9 cellular contexts compared by ENCODE assay signal in genomic region chr3:42839616-42840015, GRCh38. TPM values are rescaled to one million over a fixed set of nuclear protein-coding genes. Genes with fewer than 3 reads are reported as not detected.
DNase-seq lines count a peak whose midpoint lies in the region; ATAC-seq, FAIRE-seq and TF ChIP-seq lines count a peak whose summit lies in the region.
"Had no signal": no experiment of that assay in that cellular context is flagged by ENCODE, and none has a peak within 500 bp of the region (broad histone marks: within the 10 kb centered on the region; RNA-seq: fewer than 3 reads in every experiment).

No MANE protein-coding gene starts in this region.

- no peak overlapping the region for H2BK20ac ChIP-seq in IMR-90 (ENCODE audit: low read depth, low read length)

- peak overlapping the region; percentile 48; the same call in 1 of the 2 replicates for H3K4me2 ChIP-seq in IMR-90 (ENCODE audit: low read depth, low read length)

- H3K27ac ChIP-seq in IMR-90 (ENCODE audit: insufficient read depth, low read length) = no peak overlapping the region
- H3K27ac ChIP-seq in kidney (ENCODE audit: low read depth in 2 of 2, low read length in 2 of 2) = no peak overlapping the region

- no peak overlapping the region for H2BK120ac ChIP-seq in IMR-90 (ENCODE audit: low read depth, low read length)

- WGBS in IMR-90 (ENCODE audit: extremely low coverage in 2 of 2, insufficient read length in 1 of 2), 2 experiments = 21% methylated on average over 3 of the region's 7 CpGs; no CpG with 5 or more reads in 1 of the 2 experiments

- H3K9ac ChIP-seq in IMR-90 (ENCODE audit: low read depth, low read length) (no peak overlapping the region), kidney (ENCODE audit: low read length in 2 of 2) (no peak overlapping the region)

- H3K56ac ChIP-seq in IMR-90 (ENCODE audit: extremely low read depth, insufficient read depth, low read length) = no peak overlapping the region

- H3K4me1 ChIP-seq in IMR-90 (ENCODE audit: control insufficient read depth, insufficient read depth, low read length) (no peaks in the 10 kb centered on the region), kidney (ENCODE audit: control insufficient read depth in 1 of 2, insufficient read depth in 1 of 2, low read depth in 1 of 2, low read length in 2 of 2) (peaks cover 3 to 8% of the 10 kb centered on the region in 2 donors)

- no peak overlapping the region for H2AK9ac ChIP-seq in IMR-90 (replicated peaks; ENCODE audit: low read depth, low read length, poor library complexity)

- FAIRE-seq in bronchial epithelial cell (lab: Jason Lieb, UNC) = no peak
- no peak for FAIRE-seq in kidney (lab: Jason Lieb, UNC)

- peak; percentile 63 for DNase-seq in activated effector memory CD4-positive, alpha-beta T cell treated with anti-CD3 and anti-CD28 coated beads, Interleukin-2, amount 50 U/mL, for 16 hours
- no peak for DNase-seq in activated effector memory CD4-positive, alpha-beta T cell treated with Interleukin-2 at 50 U/mL for 16 hours
- DNase-seq in IMR-90 = peak; percentile 71
- peak; percentile 74 for DNase-seq in SIG-M5 treated with dmso at 0.1 percent for 504 hours (lab: John Stamatoyannopoulos, UW; ENCODE audit: unreplicated experiment)
- peak; percentile 65 for DNase-seq in bronchial epithelial cell (ENCODE audit: low read depth)
- no peak for DNase-seq in kidney
- DNase-seq in stimulated activated naive CD8-positive, alpha-beta T cell treated with anti-CD3 and anti-CD28 coated beads, Interleukin-15, Interleukin-2, amounts not matched to agents 100 U/mL and 50 U/mL, for 24 hours = peak; percentile 7

- H3K9me3 ChIP-seq in IMR-90 (ENCODE audit: control insufficient read depth, insufficient read depth, low read length) (no peaks in the 10 kb centered on the region), kidney (ENCODE audit: control insufficient read depth in 1 of 2, low read length in 2 of 2) (no peaks in the 10 kb centered on the region)

- H3K36me3 ChIP-seq in IMR-90 (ENCODE audit: control insufficient read depth, insufficient read depth, low read length) (no peaks in the 10 kb centered on the region), bronchial epithelial cell (ENCODE audit: control insufficient read depth, insufficient read depth, low read length) (no peaks in the 10 kb centered on the region), kidney (ENCODE audit: control insufficient read depth in 1 of 2, insufficient read depth in 2 of 2, low read length in 2 of 2) (no peaks in the 10 kb centered on the region)

- POLR2A ChIA-PET in IMR-90 (lab: Charles Lee; ENCODE audit: unreplicated experiment) = interaction anchor here (0.5 kb wide), 1 partner anchor 95 kb away, joined by 7 read pairs; no protein-coding TSS in a partner anchor

- no peak overlapping the region for H3K4me3 ChIP-seq in IMR-90 (ENCODE audit: insufficient read depth, low read depth, low read length)
- no peak overlapping the region for H3K4me3 ChIP-seq in bronchial epithelial cell (ENCODE audit: low read depth, low read length)
- no peak overlapping the region for H3K4me3 ChIP-seq in kidney (ENCODE audit: low read length in 2 of 2)

- no peak overlapping the region for H3K4ac ChIP-seq in IMR-90 (ENCODE audit: low read depth, low read length)

- no peak overlapping the region for H2AFZ ChIP-seq in IMR-90 (replicated peaks; ENCODE audit: low read length, poor library complexity)

- no peak for TF ChIP-seq POLR2A in IMR-90 (IDR thresholded peaks at IDR 0.05; ENCODE audit: low read depth, low read length)

- no peaks in the 10 kb centered on the region for H3K9me1 ChIP-seq in IMR-90 (ENCODE audit: insufficient read depth, low read length)

- H4K20me1 ChIP-seq in IMR-90 (ENCODE audit: insufficient read depth, low read length) = no peaks in the 10 kb centered on the region

- in situ Hi-C loops in IMR-90 (cut with MboI; ENCODE audit: low sequenced_read_pairs) = loop anchor here (5.0 kb wide), 1 partner anchor 57 kb away; no protein-coding TSS in a partner anchor

- no peaks in the 10 kb centered on the region for H3K79me1 ChIP-seq in IMR-90 (ENCODE audit: low read depth in 1 of 2, low read length in 2 of 2)

- no peak overlapping the region for H3K14ac ChIP-seq in IMR-90 (replicated peaks; ENCODE audit: low read depth, low read length)

- no peak overlapping the region for H4K91ac ChIP-seq in IMR-90 (ENCODE audit: insufficient read depth, low read depth, low read length)

- H3K23ac ChIP-seq in IMR-90 (ENCODE audit: low read depth, low read length) = no peak overlapping the region

- H2BK5ac ChIP-seq in IMR-90 (ENCODE audit: low read depth, low read length, poor library complexity, severe bottlenecking) = no peak overlapping the region

- H2BK15ac ChIP-seq in IMR-90 (ENCODE audit: low read depth, low read length) = no peak overlapping the region

- H3K18ac ChIP-seq in IMR-90 (ENCODE audit: low read depth, low read length) = no peak overlapping the region

- peak; percentile 89 for ATAC-seq in GM21717 (IDR thresholded peaks at IDR 0.05; ENCODE audit: unreplicated experiment)
- ATAC-seq in IMR-90 (ENCODE audit: low read depth) = peak; percentile 100
- peak; percentile 83 for ATAC-seq in stimulated activated naive CD8-positive, alpha-beta T cell treated with anti-CD3 and anti-CD28 coated beads, Interleukin-15, Interleukin-2, amounts not matched to agents 100 U/mL and 50 U/mL, for 24 hours

- no TSS peak for BruUV-seq in IMR-90 (replicated peaks; lab: Mats Ljungman, UMichigan)

- intact Hi-C loops in IMR-90 (cut with micrococcal nuclease) = loop anchor here (1.0 to 5.0 kb wide), 2 partner anchors 59 to 592 kb away; no protein-coding TSS in a partner anchor
- intact Hi-C loops in kidney (cut with DNase I) = loop anchor here (10.0 kb wide), 1 partner anchor 55 kb away; no protein-coding TSS in a partner anchor

- peaks cover 39% of the 10 kb centered on the region for H3K27me3 ChIP-seq in IMR-90 (ENCODE audit: control insufficient read depth, insufficient read depth, low read length)
- H3K27me3 ChIP-seq in bronchial epithelial cell (ENCODE audit: control insufficient read depth, insufficient read depth, low read length) = peaks cover 2% of the 10 kb centered on the region

- TF ChIP-seq CTCF in IMR-90 (conservative IDR thresholded peaks at IDR 0.05; ENCODE audit: low read depth, low read length) (peak; percentile 78), bronchial epithelial cell (IDR thresholded peaks at IDR 0.05; ENCODE audit: insufficient read depth, low read length, severe bottlenecking) (peak; percentile 67), kidney (IDR thresholded peaks at IDR 0.05; ENCODE audit: borderline replicate concordance, extremely low read depth, insufficient read depth) (peak; percentile 78)

- peak; percentile 62 for TF ChIP-seq RAD21 in IMR-90 (IDR thresholded peaks at IDR 0.05; ENCODE audit: low read length)

- CTCF ChIA-PET in IMR-90 (lab: Yijun Ruan, JAX) = interaction anchor here (0.6 to 1.5 kb wide), 10 partner anchors 8 to 236 kb away, joined by 3 to 4 read pairs (median 3); no protein-coding TSS in a partner anchor

- H2AK5ac ChIP-seq in IMR-90 (ENCODE audit: low read depth, low read length) = no peak overlapping the region

- dilution Hi-C loops in IMR-90 (cut with HindIII; ENCODE audit: low sequenced_read_pairs, unreplicated experiment) = no loop called here

- H4K5ac ChIP-seq in IMR-90 (ENCODE audit: low read depth, low read length) = no peak overlapping the region

- no peak overlapping the region for H4K8ac ChIP-seq in IMR-90 (ENCODE audit: low read depth in 2 of 2, low read length in 2 of 2)

TF ChIP-seq in IMR-90, 13 proteins besides CTCF, POLR2A, EP300 and RAD21:
- no peak for TF ChIP-seq MAZ (IDR thresholded peaks at IDR 0.05; ENCODE audit: borderline replicate concordance, low read depth, low read length)
- TF ChIP-seq BHLHE40 (IDR thresholded peaks at IDR 0.05; ENCODE audit: low read depth, low read length) = no peak
- TF ChIP-seq RFX5 (IDR thresholded peaks at IDR 0.05; ENCODE audit: low read depth, low read length) = no peak
- peak; percentile 64 for TF ChIP-seq SMC3 (IDR thresholded peaks at IDR 0.05; ENCODE audit: low read depth, low read length)
TF ChIP-seq in IMR-90: peak in this region for 1.

RNA-seq across cellular contexts. Expression of gene ACKR2, which starts 30.4 kb away (rescaled TPM):
- total RNA-seq in IMR-90 (2012; rRNA removed) (not detected in 2 replicates), bronchial epithelial cell (1.3 and 3.3 TPM in 2 replicates), kidney (8.9 TPM)
- polyA plus RNA-seq in IMR-90 (2012; rRNA removed) (0.07 and 0.10 TPM in 2 replicates), kidney (ENCODE audit: insufficient read depth, low read depth, low replicate concordance) (0.86 TPM)
- polyA plus RNA-seq in IMR-90 (2012; cell fraction: cytosol; rRNA removed) = 0.08 and 0.11 TPM in 2 replicates
- 0.14 TPM in 2 replicates for polyA plus RNA-seq in IMR-90 (2012; cell fraction: nucleus; rRNA removed; ENCODE audit: low replicate concordance)

RNA-seq across cellular contexts. Expression of gene HIGD1A, which starts 35.3 kb away (rescaled TPM):
- total RNA-seq in IMR-90 (2012; rRNA removed) (86.6 and 201 TPM in 2 replicates), bronchial epithelial cell (219 and 291 TPM in 2 replicates), kidney (207 TPM)
- polyA plus RNA-seq in IMR-90 (2012; rRNA removed) (106 and 137 TPM in 2 replicates), kidney (ENCODE audit: insufficient read depth, low read depth, low replicate concordance) (283 TPM)
- 13.1 and 33.8 TPM in 2 replicates for polyA plus RNA-seq in IMR-90 (2012; cell fraction: cytosol; rRNA removed)
- 2.0 and 26.0 TPM in 2 replicates for polyA plus RNA-seq in IMR-90 (2012; cell fraction: nucleus; rRNA removed; ENCODE audit: low replicate concordance)

RNA-seq across cellular contexts. Expression of gene CYP8B1, which starts 36.1 kb away (rescaled TPM):
- total RNA-seq in IMR-90 (2012; rRNA removed) (not detected in 2 replicates), bronchial epithelial cell (not detected in 2 replicates), kidney (10.4 TPM)
- polyA plus RNA-seq in IMR-90 (2012; rRNA removed) (not detected in 2 replicates), kidney (ENCODE audit: insufficient read depth, low read depth, low replicate concordance) (4.3 TPM)
- polyA plus RNA-seq in IMR-90 (2012; cell fraction: cytosol; rRNA removed) = not detected in 2 replicates
- polyA plus RNA-seq in IMR-90 (2012; cell fraction: nucleus; rRNA removed; ENCODE audit: low replicate concordance) = not detected in 2 replicates
- total RNA-seq: skeletal muscle tissue had no signal

Comparison
In these comparisons a context has a peak if more than half of its experiments do, and no peak if none do; other contexts are left out.
1. DNase-seq: peak in activated effector memory CD4-positive, alpha-beta T cell treated with anti-CD3 and anti-CD28 coated beads, Interleukin-2, amount 50 U/mL, for 16 hours (single experiment), IMR-90 (single experiment), SIG-M5 treated with dmso at 0.1 percent for 504 hours (single experiment), bronchial epithelial cell (single experiment) and stimulated activated naive CD8-positive, alpha-beta T cell treated with anti-CD3 and anti-CD28 coated beads, Interleukin-15, Interleukin-2, amounts not matched to agents 100 U/mL and 50 U/mL, for 24 hours (single experiment); none in activated effector memory CD4-positive, alpha-beta T cell treated with Interleukin-2 at 50 U/mL for 16 hours (single experiment) and kidney (single experiment).
2. RNA of gene CYP8B1, which starts 36.1 kb away (total RNA-seq): 10.4 TPM in kidney (single experiment); not detected in IMR-90 and not detected in bronchial epithelial cell; every median in the first group is over 10 times any median in the second.
3. Peak in every context shown above with its lines, with median percentiles within 50 percentile points of each other: ATAC-seq and CTCF ChIP-seq.